In the genomic region with DNA sequence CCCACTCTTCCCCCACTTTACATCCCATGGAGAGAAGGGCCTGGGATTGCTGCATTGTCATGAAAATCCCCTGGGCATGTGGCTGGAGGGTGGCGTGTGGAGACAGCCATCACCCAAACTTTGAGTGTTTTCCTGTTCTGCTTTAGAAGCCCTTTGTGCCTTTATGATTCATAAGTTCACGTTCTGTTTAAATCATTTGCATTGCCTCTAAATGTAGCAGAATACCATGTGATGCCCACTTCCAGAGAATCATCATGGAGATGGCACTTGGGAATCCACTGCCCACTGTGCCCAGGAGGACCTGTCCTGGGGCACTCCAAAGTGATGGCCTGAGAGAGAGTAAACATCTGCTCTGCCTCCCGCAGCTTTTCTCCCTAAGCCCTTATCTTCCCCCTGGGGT, we compare ENCODE assay signal across 27 cellular contexts.
"Had no signal": no experiment of that assay in that cellular context is flagged by ENCODE, and none has a peak within 500 bp of the region (broad histone marks: within the 10 kb centered on the region; RNA-seq: fewer than 3 reads in every experiment).

No MANE protein-coding gene starts in this region.

- DNase-seq: activated CD4-positive, alpha-beta T cell treated with anti-CD3 and anti-CD28 coated beads for 36 hours; activated CD4-positive, alpha-beta T cell treated with anti-CD3 and anti-CD28 coated beads, Interleukin-2, amount 50 U/mL, for 48 hours; activated CD4-positive, CD25-positive, alpha-beta regulatory T cell; activated CD8-positive, alpha-beta memory T cell treated with anti-CD3 and anti-CD28 coated beads for 24 hours; activated effector memory CD4-positive, alpha-beta T cell treated with Interleukin-2 at 50 U/mL for 16 hours; activated naive CD4-positive, alpha-beta T cell treated with Interleukin-2 at 50 U/mL for 16 hours; anterior cingulate cortex; colonic mucosa; dorsolateral prefrontal cortex; effector memory CD4-positive, alpha-beta T cell; erythroblast; left cardiac atrium; left ventricle myocardium superior; nephron progenitor cell; ovary; stimulated activated CD4-positive, alpha-beta T cell treated with anti-CD3 and anti-CD28 coated beads, Interleukin-15, amount 100 ng/mL, for 24 hours; stimulated activated CD4-positive, alpha-beta T cell treated with anti-CD3 and anti-CD28 coated beads, Interleukin-2, amount 100 ng/mL, for 24 hours; stimulated activated naive CD4-positive, alpha-beta T cell treated with Interleukin-2 at 50 U/mL for 16 hours; uterus had no signal

- H2AFZ ChIP-seq: hepatocyte had no signal

- H3K27ac ChIP-seq: colonic mucosa, dorsolateral prefrontal cortex, gastroesophageal sphincter, hepatocyte, neutrophil, ovary, right atrium auricular region, thoracic aorta, uterus had no signal

- H3K79me2 ChIP-seq: hepatocyte had no signal

- FAIRE-seq: keratinocyte had no signal

- H3K36me3 ChIP-seq: colonic mucosa, gastroesophageal sphincter, neutrophil, ovary, right atrium auricular region, thoracic aorta, uterus had no signal

- H3K9me3 ChIP-seq: colonic mucosa, neutrophil, uterus had no signal

- H3K9me3 Mint-ChIP-seq: type B pancreatic cell had no signal

- H3K4me2 ChIP-seq: hepatocyte had no signal

- H3K4me1 Mint-ChIP-seq: activated CD4-positive, alpha-beta T cell treated with anti-CD3 and anti-CD28 coated beads for 36 hours; nephron progenitor cell had no signal

- H3K27me3 ChIP-seq: colonic mucosa, dorsolateral prefrontal cortex, gastroesophageal sphincter, hepatocyte, neutrophil, ovary, right atrium auricular region, uterus had no signal

- H3K27me3 Mint-ChIP-seq: type B pancreatic cell had no signal

- H3K36me3 Mint-ChIP-seq: activated naive CD8-positive, alpha-beta T cell; type B pancreatic cell had no signal

- H3K4me3 ChIP-seq: colonic mucosa, dorsolateral prefrontal cortex, gastroesophageal sphincter, hepatocyte, ovary, right atrium auricular region, thoracic aorta, uterus had no signal

- H3K4me1 ChIP-seq: colonic mucosa, gastroesophageal sphincter, right atrium auricular region, uterus had no signal

- H3K27ac Mint-ChIP-seq: activated CD4-positive, alpha-beta T cell treated with anti-CD3 and anti-CD28 coated beads for 36 hours; activated naive CD8-positive, alpha-beta T cell; nephron progenitor cell; type B pancreatic cell had no signal

- ATAC-seq: activated CD4-positive, alpha-beta T cell treated with anti-CD3 and anti-CD28 coated beads for 36 hours; gastroesophageal sphincter; left cardiac atrium; left ventricle myocardium superior had no signal

- H3K4me3 Mint-ChIP-seq: activated CD4-positive, alpha-beta T cell treated with anti-CD3 and anti-CD28 coated beads for 36 hours; activated naive CD8-positive, alpha-beta T cell; nephron progenitor cell; type B pancreatic cell had no signal
